ENCODE assay signal across 8 cellular contexts in the genomic region with DNA sequence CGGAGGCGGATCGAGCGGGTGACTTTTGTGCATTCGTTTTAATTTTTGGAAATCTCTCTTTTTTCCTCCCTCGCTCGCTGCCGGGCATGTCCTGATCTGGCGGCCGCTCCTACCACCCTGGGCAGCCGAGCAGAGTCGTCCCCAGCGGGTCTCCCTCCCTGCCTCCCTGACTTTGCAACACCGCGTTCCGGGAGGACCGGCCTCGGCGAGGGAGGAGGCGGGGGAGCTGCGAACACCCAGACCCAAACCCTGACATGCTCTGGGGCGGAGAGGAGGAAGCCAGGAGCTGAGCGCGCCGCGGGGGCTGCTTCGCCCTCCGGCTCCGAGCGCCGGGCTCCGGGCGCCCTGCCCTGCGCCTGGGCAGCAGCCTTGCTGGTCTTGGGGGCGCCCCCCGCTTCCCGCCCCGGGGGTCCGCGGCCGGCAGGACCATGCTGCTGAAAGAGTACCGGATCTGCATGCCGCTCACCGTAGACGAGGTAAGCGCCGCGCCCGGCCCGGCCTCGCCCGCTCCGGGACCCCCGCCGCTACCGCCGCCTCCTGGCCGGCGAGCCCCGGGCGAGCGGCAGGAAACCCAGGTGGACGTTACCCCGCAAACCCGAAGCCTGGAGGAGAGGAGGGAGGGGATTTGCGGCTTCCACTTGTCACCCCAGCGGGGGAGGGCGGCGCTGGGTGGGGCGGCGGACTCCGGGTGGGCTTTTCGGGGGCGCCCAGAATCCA. TPM values are rescaled to one million over a fixed set of nuclear protein-coding genes. Genes with fewer than 3 reads are reported as not detected.
DNase-seq lines count a peak whose midpoint lies in the region; FAIRE-seq and TF ChIP-seq lines count a peak whose summit lies in the region.

No MANE protein-coding gene starts in this region.

- peak overlapping the region; percentile 47 for H3K27ac ChIP-seq in 22Rv1
- H3K27ac ChIP-seq in astrocyte (ENCODE audit: low read depth, low read length) = peak overlapping the region; percentile 85
- H3K27ac ChIP-seq in sigmoid colon = peak overlapping the region; percentile 91 to 96 (median 93)

- peak overlapping the region; percentile 87 for H3K4me3 Mint-ChIP-seq in astrocyte (ENCODE audit: unreplicated experiment)

- H3K36me3 Mint-ChIP-seq in astrocyte (ENCODE audit: low read depth, unreplicated experiment) = no peaks in the 10 kb centered on the region

- H3K27me3 Mint-ChIP-seq in astrocyte (ENCODE audit: low read depth, unreplicated experiment) = no peaks in the 10 kb centered on the region

- peak overlapping the region; percentile 81 for H2AFZ ChIP-seq in astrocyte (ENCODE audit: low read depth, low read length)

- H3K36me3 ChIP-seq in astrocyte (ENCODE audit: insufficient read depth, low read length) (no peaks in the 10 kb centered on the region), sigmoid colon (no peaks in the 10 kb centered on the region)

- peaks cover 4% of the 10 kb centered on the region for H3K79me2 ChIP-seq in astrocyte (ENCODE audit: insufficient read depth, low read length)

- peak; percentile 71 for DNase-seq in GM13977 (ENCODE audit: low spot score)
- peak; percentile 69 for DNase-seq in HT-29 (ENCODE audit: low spot score)
- peak; percentile 46 for DNase-seq in T follicular helper cell (ENCODE audit: low read depth)
- peak; percentile 26 for DNase-seq in astrocyte (ENCODE audit: low read depth)
- peak; percentile 64 for DNase-seq in hepatic stellate cell (ENCODE audit: low spot score)
- peak; percentile 77 for DNase-seq in sigmoid colon
- no peak for DNase-seq in putamen (ENCODE audit: low spot score)

- FAIRE-seq in astrocyte (lab: Jason Lieb, UNC) = no peak

- H3K9ac ChIP-seq in astrocyte (ENCODE audit: low read length) = peak overlapping the region; percentile 93

- intact Hi-C loops in sigmoid colon (cut with DNase I) = loop anchor here (1.0 to 5.0 kb wide), 4 partner anchors 97 to 311 kb away; no protein-coding TSS in a partner anchor

- H3K27ac Mint-ChIP-seq in astrocyte (ENCODE audit: unreplicated experiment) = no peak overlapping the region

- H3K27me3 ChIP-seq in astrocyte (ENCODE audit: insufficient read depth, low read length) (no peaks in the 10 kb centered on the region), sigmoid colon (no peaks in the 10 kb centered on the region)

- H3K9me3 ChIP-seq in astrocyte (ENCODE audit: insufficient read depth, low read depth, low read length) (no peaks in the 10 kb centered on the region), sigmoid colon (no peaks in the 10 kb centered on the region)

- no peaks in the 10 kb centered on the region for H4K20me1 ChIP-seq in astrocyte (ENCODE audit: insufficient read depth, low read length)

- H3K9me3 Mint-ChIP-seq in astrocyte (ENCODE audit: unreplicated experiment) = no peaks in the 10 kb centered on the region

- H3K4me3 ChIP-seq in astrocyte (ENCODE audit: insufficient read depth, low read depth, low read length) (peak overlapping the region; percentile 87), sigmoid colon (peak overlapping the region; percentile 58 to 85 (median 78))

- peak overlapping the region; percentile 99 for H3K4me2 ChIP-seq in astrocyte (ENCODE audit: low read length)

- 0% methylated on average over 74 of the region's 74 CpGs for WGBS in sigmoid colon, 2 donors

- in situ Hi-C loops in GM13977 (cut with MboI; ENCODE audit: low pct_unique_long_range_greater_than_20kb, low sequenced_read_pairs, unreplicated experiment) = loop anchor here (10.0 kb wide), 1 partner anchor 307 kb away; no protein-coding TSS in a partner anchor

- no peak for TF ChIP-seq POLR2A in sigmoid colon (IDR thresholded peaks at IDR 0.05)

- TF ChIP-seq EP300 in sigmoid colon (IDR thresholded peaks at IDR 0.05) = no peak

- peaks cover 18% of the 10 kb centered on the region for H3K4me1 ChIP-seq in astrocyte (ENCODE audit: insufficient read depth, low read length)
- H3K4me1 ChIP-seq in sigmoid colon = peaks cover 0 to 26% (median 19%) of the 10 kb centered on the region in 4 donors

- H3K4me1 Mint-ChIP-seq in astrocyte (ENCODE audit: low read depth, unreplicated experiment) = peaks cover 5% of the 10 kb centered on the region

- TF ChIP-seq CTCF in 22Rv1 (IDR thresholded peaks at IDR 0.05) (no peak), GM13977 (IDR thresholded peaks at IDR 0.05; ENCODE audit: extremely low read depth, insufficient read depth, missing control alignments) (peak; percentile 59), astrocyte (IDR thresholded peaks at IDR 0.05; ENCODE audit: insufficient read depth, low read depth, low read length) (no peak), sigmoid colon (IDR thresholded peaks at IDR 0.05) (no peak)

RNA-seq across cellular contexts. Expression of a gene that starts 0.8 kb away (rescaled TPM):
- total RNA-seq in HT-29 (2014; rRNA removed; shearing (Covaris generic)) = 40.6 and 42.1 TPM in 2 replicates
- total RNA-seq in astrocyte = 10.1 and 12.4 TPM in 2 replicates
- 10 to 100 TPM in 1 of 4 donors, 1 to 10 TPM in 3; 3.6 to 14.7 (median 7.8) TPM for total RNA-seq in sigmoid colon
- polyA plus RNA-seq in sigmoid colon = 10 to 100 TPM in 1 of 3 donors, 1 to 10 TPM in 2; 3.0 to 15.7 (median 5.3) TPM

RNA-seq across cellular contexts. Expression of a gene that starts 11.5 kb away (rescaled TPM):
- total RNA-seq in HT-29 (2014; rRNA removed; shearing (Covaris generic)) = 30.3 and 35.9 TPM in 2 replicates
- total RNA-seq in astrocyte (67.6 and 74.1 TPM in 2 replicates), sigmoid colon (10 to 100 TPM; 30.0 to 38.9 (median 33.0) TPM)
- polyA plus RNA-seq in sigmoid colon = 10 to 100 TPM; 11.4 to 21.1 (median 15.7) TPM
